8 cellular contexts compared by ENCODE assay signal in genomic region chr12:108511633-108512540, GRCh38. TPM values are rescaled to one million over a fixed set of nuclear protein-coding genes. Genes with fewer than 3 reads are reported as not detected.
DNase-seq lines count a peak whose midpoint lies in the region; ATAC-seq, FAIRE-seq and TF ChIP-seq lines count a peak whose summit lies in the region.

No MANE protein-coding gene starts in this region.

- H3K9me3 Mint-ChIP-seq in T-helper 2 cell treated with Interferon-gamma antibody and Interleukin-4, amounts not matched to agents 5 μg/mL and 100 μg/mL, for 36 hours: no peaks in the 10 kb centered on the region

- H3K36me3 ChIP-seq in ascending aorta (no peaks in the 10 kb centered on the region), iPS DF 6.9 (ENCODE audit: control insufficient read depth, insufficient read depth, low read length) (no peaks in the 10 kb centered on the region), small intestine (ENCODE audit: control insufficient read depth in 2 of 2, insufficient read depth in 2 of 2, low read length in 2 of 2) (no peaks in the 10 kb centered on the region)

- peaks cover 12% of the 10 kb centered on the region for H3K4me1 Mint-ChIP-seq in T-helper 2 cell treated with Interferon-gamma antibody and Interleukin-4, amounts not matched to agents 5 μg/mL and 100 μg/mL, for 36 hours (ENCODE audit: low read depth)

- H3K36me3 Mint-ChIP-seq in T-helper 2 cell treated with Interferon-gamma antibody and Interleukin-4, amounts not matched to agents 5 μg/mL and 100 μg/mL, for 36 hours (ENCODE audit: low read depth): peaks cover 5% of the 10 kb centered on the region

- H3K4me1 ChIP-seq in ascending aorta (peaks cover 6 to 10% of the 10 kb centered on the region in 2 donors), iPS DF 6.9 (ENCODE audit: control insufficient read depth, insufficient read depth, low read length) (no peaks in the 10 kb centered on the region), small intestine (ENCODE audit: control insufficient read depth in 2 of 2, insufficient read depth in 1 of 2, low read depth in 1 of 2, low read length in 1 of 2) (peaks cover 0 to 2% of the 10 kb centered on the region in 2 donors)

- no CpG with 5 or more reads among the region's 15 CpGs for WGBS in iPS DF 6.9 (ENCODE audit: insufficient coverage, insufficient read length)
- 31 to 35% (median 32%) methylated on average over 15 of the region's 15 CpGs for WGBS in small intestine, 3 donors

- FAIRE-seq in small intestine (lab: Jason Lieb, UNC): no peak

- H3K27me3 Mint-ChIP-seq in T-helper 2 cell treated with Interferon-gamma antibody and Interleukin-4, amounts not matched to agents 5 μg/mL and 100 μg/mL, for 36 hours (ENCODE audit: low read depth): no peaks in the 10 kb centered on the region

- DNase-seq in NCI-H1105 treated with DMSO at 0.1 percent for 48 hours (lab: John Stamatoyannopoulos, UW) (peak; percentile 73), ascending aorta (ENCODE audit: low spot score in 2 of 2) (peak in 1 of 2 donors; percentile 83), iPS DF 6.9 (ENCODE audit: low read depth, low spot score) (peak; percentile 82), small intestine (peak; percentile 67)
- DNase-seq in T-helper 2 cell treated with Interferon-gamma antibody and Interleukin-4, amounts not matched to agents 5 μg/mL and 100 μg/mL, for 36 hours (ENCODE audit: low spot score): peak; percentile 59

- H3K27ac Mint-ChIP-seq in T-helper 2 cell treated with Interferon-gamma antibody and Interleukin-4, amounts not matched to agents 5 μg/mL and 100 μg/mL, for 36 hours: no peak overlapping the region

- H3K4me3 ChIP-seq in ascending aorta (no peak overlapping the region), iPS DF 6.9 (ENCODE audit: low read length) (no peak overlapping the region), small intestine (ENCODE audit: low read depth in 1 of 2, low read length in 2 of 2) (no peak overlapping the region)

- H3K4me3 Mint-ChIP-seq in T-helper 2 cell treated with Interferon-gamma antibody and Interleukin-4, amounts not matched to agents 5 μg/mL and 100 μg/mL, for 36 hours: peak overlapping the region; percentile 19

- no peak for ATAC-seq in GM18519 (IDR thresholded peaks at IDR 0.05; ENCODE audit: low FRiP score, unreplicated experiment)

- TF ChIP-seq CTCF in 22Rv1 (IDR thresholded peaks at IDR 0.05): peak; percentile 97
- TF ChIP-seq CTCF in GM12873 (IDR thresholded peaks at IDR 0.05; ENCODE audit: insufficient read depth, low read depth, low read length, missing control alignments): peak; percentile 92
- peak; percentile 67 to 87 (median 84) for TF ChIP-seq CTCF in ascending aorta (IDR thresholded peaks at IDR 0.05)

- no peak overlapping the region for H3K27ac ChIP-seq in 22Rv1
- H3K27ac ChIP-seq in ascending aorta: no peak overlapping the region
- no peak overlapping the region for H3K27ac ChIP-seq in iPS DF 6.9 (ENCODE audit: low read length)
- H3K27ac ChIP-seq in small intestine (ENCODE audit: low read depth in 1 of 2, low read length in 1 of 2): no peak overlapping the region

- intact Hi-C loops in ascending aorta (cut with DNase I): loop anchor here (1.0 to 10.0 kb wide), 6 partner anchors 53 to 1063 kb away; partner anchors contain the start of genes MMAB, MVK and PWP1

- H3K9me3 ChIP-seq in ascending aorta: no peaks in the 10 kb centered on the region
- no peaks in the 10 kb centered on the region for H3K9me3 ChIP-seq in iPS DF 6.9 (ENCODE audit: control insufficient read depth, insufficient read depth, low read length)
- no peaks in the 10 kb centered on the region for H3K9me3 ChIP-seq in small intestine (ENCODE audit: control insufficient read depth, low read depth)

- H3K27me3 ChIP-seq in ascending aorta (no peaks in the 10 kb centered on the region), iPS DF 6.9 (ENCODE audit: control insufficient read depth, insufficient read depth, low read length) (no peaks in the 10 kb centered on the region), small intestine (ENCODE audit: control insufficient read depth in 2 of 2, insufficient read depth in 2 of 2, low read length in 2 of 2) (no peaks in the 10 kb centered on the region)

RNA-seq across cellular contexts. Expression of gene FICD, which starts 3.2 kb away (rescaled TPM):
- total RNA-seq in ascending aorta: 30.8 TPM
- 1 to 10 TPM in 1 of 3 donors, under 1 TPM in 2; 0.81 to 2.2 (median 0.89) TPM for polyA plus RNA-seq in small intestine

RNA-seq across cellular contexts. Expression of gene SART3, which starts 49.1 kb away (rescaled TPM):
- total RNA-seq in ascending aorta: 22.9 TPM
- polyA plus RNA-seq in small intestine: 10 to 100 TPM; 15.9 to 19.8 (median 19.5) TPM

RNA-seq across cellular contexts. Expression of gene ISCU, which starts 50.5 kb away (rescaled TPM):
- 136 TPM for total RNA-seq in ascending aorta
- 100 to 1,000 TPM; 112 to 178 (median 153) TPM for polyA plus RNA-seq in small intestine
